ENCODE assay signal across 8 cellular contexts in genomic region chr6:104325341-104326172, GRCh38.
A peak's percentile ranks its signal among the peaks of the same experiment; 100 is the strongest.
DNase-seq lines count a peak whose midpoint lies in the region; ATAC-seq and TF ChIP-seq lines count a peak whose summit lies in the region.

No MANE protein-coding gene starts in this region.

- H3K27ac Mint-ChIP-seq in activated T-helper 17 cell treated with anti-CD3 and anti-CD28 coated beads, Interleukin-2, amount 50 U/mL, for 72 hours: no peak overlapping the region

- H3K4me3 Mint-ChIP-seq in activated T-helper 17 cell treated with anti-CD3 and anti-CD28 coated beads, Interleukin-2, amount 50 U/mL, for 72 hours: no peak overlapping the region

- H3K4me2 ChIP-seq in DND-41 (ENCODE audit: insufficient read depth, low read length): no peak overlapping the region

- no peaks in the 10 kb centered on the region for H3K36me3 ChIP-seq in DND-41 (ENCODE audit: insufficient read depth, low read length)

- peaks cover 17% of the 10 kb centered on the region for H3K27me3 ChIP-seq in DND-41 (ENCODE audit: insufficient read depth, low read length, poor library complexity)

- no peaks in the 10 kb centered on the region for H3K27me3 Mint-ChIP-seq in activated T-helper 17 cell treated with anti-CD3 and anti-CD28 coated beads, Interleukin-2, amount 50 U/mL, for 72 hours

- no peaks in the 10 kb centered on the region for H3K4me1 ChIP-seq in DND-41 (ENCODE audit: insufficient read depth, low read length)

- no peak for ATAC-seq in DND-41 (ENCODE audit: insufficient read depth, low read depth)
- ATAC-seq in HG02885 (IDR thresholded peaks at IDR 0.05; ENCODE audit: poor library complexity, unreplicated experiment): peak; percentile 50
- ATAC-seq in activated T-helper 17 cell treated with anti-CD3 and anti-CD28 coated beads, Interleukin-2, amount 50 U/mL, for 72 hours (replicated peaks): no peak
- ATAC-seq in GM18517 (IDR thresholded peaks at IDR 0.05; ENCODE audit: unreplicated experiment): no peak

- H3K79me2 ChIP-seq in DND-41 (ENCODE audit: insufficient read depth, low read length): no peaks in the 10 kb centered on the region

- no peaks in the 10 kb centered on the region for H3K4me1 Mint-ChIP-seq in activated T-helper 17 cell treated with anti-CD3 and anti-CD28 coated beads, Interleukin-2, amount 50 U/mL, for 72 hours

- no peaks in the 10 kb centered on the region for H3K36me3 Mint-ChIP-seq in activated T-helper 17 cell treated with anti-CD3 and anti-CD28 coated beads, Interleukin-2, amount 50 U/mL, for 72 hours (ENCODE audit: low read depth)

- H3K9ac ChIP-seq in DND-41 (ENCODE audit: low read depth, low read length): no peak overlapping the region

- H3K9me3 Mint-ChIP-seq in activated T-helper 17 cell treated with anti-CD3 and anti-CD28 coated beads, Interleukin-2, amount 50 U/mL, for 72 hours: no peaks in the 10 kb centered on the region

- no peak overlapping the region for H3K27ac ChIP-seq in DND-41 (ENCODE audit: low read length)

- no peaks in the 10 kb centered on the region for H3K9me3 ChIP-seq in DND-41 (ENCODE audit: insufficient read depth, low read length, severe bottlenecking)

- TF ChIP-seq CTCF in DND-41 (IDR thresholded peaks at IDR 0.05; ENCODE audit: borderline replicate concordance, extremely low read depth, low read length, poor library complexity, severe bottlenecking) (peak; percentile 68), epithelial cell of proximal tubule (conservative IDR thresholded peaks at IDR 0.05; ENCODE audit: low read depth, low read length) (peak; percentile 68)

- H4K20me1 ChIP-seq in DND-41 (ENCODE audit: insufficient read depth, low read length): no peaks in the 10 kb centered on the region

- DNase-seq in DND-41 (peak; percentile 9), OCI-M1 (lab: John Stamatoyannopoulos, UW) (peak; percentile 71), epithelial cell of proximal tubule (ENCODE audit: low read depth) (no peak), skeletal muscle cell (ENCODE audit: low read depth) (peak; percentile 43), amniotic stem cell (lab: John Stamatoyannopoulos, UW) (no peak)

- H3K4me3 ChIP-seq in DND-41 (ENCODE audit: low read depth in 1 of 2, low read length in 2 of 2): no peak overlapping the region
- no peak overlapping the region for H3K4me3 ChIP-seq in epithelial cell of proximal tubule (ENCODE audit: low read depth, low read length)
- H3K4me3 ChIP-seq in skeletal muscle cell (ENCODE audit: low read depth, low read length): no peak overlapping the region

- no peak overlapping the region for H2AFZ ChIP-seq in DND-41 (ENCODE audit: low read depth, low read length)

Comparison
In these comparisons a context has a peak if more than half of its experiments do, and no peak if none do; other contexts are left out.
1. DNase-seq: peak in DND-41 (single experiment), OCI-M1 (single experiment) and skeletal muscle cell (single experiment); none in epithelial cell of proximal tubule (single experiment) and amniotic stem cell (single experiment).